9 cellular contexts compared by ENCODE assay signal in genomic region chr17:48483471-48484131, GRCh38. TPM values are rescaled to one million over a fixed set of nuclear protein-coding genes. Genes with fewer than 3 reads are reported as not detected.
DNase-seq lines count a peak whose midpoint lies in the region; ATAC-seq lines count a peak whose summit lies in the region.
"Had no signal": no experiment of that assay in that cellular context is flagged by ENCODE, and none has a peak within 500 bp of the region (broad histone marks: within the 10 kb centered on the region; RNA-seq: fewer than 3 reads in every experiment).

No MANE protein-coding gene starts in this region.

- 0 to 3% methylated on average over 6 of the region's 6 CpGs for WGBS in GM23248 (ENCODE audit: low coverage in 1 of 2, low lambda C conversion rate in 2 of 2, missing lambda C conversion rate in 2 of 2), 2 experiments

- H2AFZ ChIP-seq in GM23248 = 0 out of 2 replicates have a peak overlapping the region, but pooled peaks have one; percentile 20

- ATAC-seq in HG03039 (IDR thresholded peaks at IDR 0.05; ENCODE audit: unreplicated experiment) = no peak
- ATAC-seq: body of pancreas had no signal

- H3K4me2 ChIP-seq in GM23248 (ENCODE audit: unreplicated experiment) = peak overlapping the region; percentile 75

- in situ Hi-C loops in ACHN (cut with HindIII; ENCODE audit: low pct_ligation_motif_present, low pct_unique_long_range_greater_than_20kb, low sequenced_read_pairs) (no loop called here), GM23248 (cut with MboI) (no loop called here)

- no peaks in the 10 kb centered on the region for H4K20me1 ChIP-seq in GM23248 (ENCODE audit: insufficient read depth)

- H3K4me1 ChIP-seq in GM23248 (ENCODE audit: insufficient read depth) (peaks cover 52% of the 10 kb centered on the region), SJSA1 (replicated peaks) (peaks cover 55% of the 10 kb centered on the region)
- H3K4me1 ChIP-seq: body of pancreas had no signal

- H3K9ac ChIP-seq in GM23248 = peak overlapping the region; percentile 68

- peak overlapping the region; percentile 94 for H3K27ac ChIP-seq in GM23248
- H3K27ac ChIP-seq in SJSA1 = peak overlapping the region; percentile 92
- H3K27ac ChIP-seq: body of pancreas had no signal

- H3F3A ChIP-seq in GM23248 (ENCODE audit: insufficient read depth) = peaks cover 57% of the 10 kb centered on the region

- H3K36me3 ChIP-seq in GM23248 (ENCODE audit: low read depth) = no peaks in the 10 kb centered on the region
- no peaks in the 10 kb centered on the region for H3K36me3 ChIP-seq in SJSA1

- no peaks in the 10 kb centered on the region for H3K9me2 ChIP-seq in GM23248 (ENCODE audit: insufficient read depth)

- H3K9me3 ChIP-seq in GM23248 (ENCODE audit: low read depth) = no peaks in the 10 kb centered on the region
- H3K9me3 ChIP-seq in SJSA1 (replicated peaks) = no peaks in the 10 kb centered on the region
- H3K9me3 ChIP-seq: body of pancreas had no signal

- H3K27me3 ChIP-seq in GM23248 (replicated peaks; ENCODE audit: insufficient read depth) = no peaks in the 10 kb centered on the region
- no peaks in the 10 kb centered on the region for H3K27me3 ChIP-seq in SJSA1 (replicated peaks)
- H3K27me3 ChIP-seq: body of pancreas had no signal

- H3K79me2 ChIP-seq in GM23248 (ENCODE audit: insufficient read depth) = no peaks in the 10 kb centered on the region

- DNase-seq in ACHN (peak; percentile 99), GM23248 (peak; percentile 98), SJSA1 (ENCODE audit: low read depth in 1 of 2, low spot score in 2 of 2) (peak; percentile 97 to 100), dermis blood vessel endothelial cell (peak; percentile 79), smooth muscle cell of the brain vasculature (ENCODE audit: low read depth, low spot score) (peak; percentile 70), cerebellar nuclear complex (lab: John Stamatoyannopoulos, UW) (no peak), NCI-H774 (lab: John Stamatoyannopoulos, UW) (no peak)

- H3K4me3 ChIP-seq in GM23248 (peak overlapping the region; percentile 43), SJSA1 (no peak overlapping the region)
- H3K4me3 ChIP-seq: body of pancreas had no signal

RNA-seq across cellular contexts. Expression of gene HOXB1, which starts 47.2 kb away (rescaled TPM):
- not detected in 2 replicates for total RNA-seq in GM23248 (2014; rRNA removed; shearing (Covaris generic))
- polyA plus RNA-seq in GM23248 (2016; fragmentation: Nextera tagmentation; extraction: Ambion mirVana) = not detected in 2 replicates
- total RNA-seq in SJSA1 (2014; rRNA removed; shearing (Covaris generic)) = not detected in 2 replicates
- total RNA-seq in dermis blood vessel endothelial cell = not detected in 2 replicates
- total RNA-seq: body of pancreas had no signal

RNA-seq across cellular contexts. Expression of gene SKAP1, which starts 53.6 kb away (rescaled TPM):
- total RNA-seq in GM23248 (2014; rRNA removed; shearing (Covaris generic)) = not detected in 2 replicates
- not detected in 2 replicates for polyA plus RNA-seq in GM23248 (2016; fragmentation: Nextera tagmentation; extraction: Ambion mirVana)
- total RNA-seq in SJSA1 (2014; rRNA removed; shearing (Covaris generic)) = 1.3 and 6.8 TPM in 2 replicates
- 0.17 TPM in 1 of 2 replicates, not detected in the other for total RNA-seq in dermis blood vessel endothelial cell

Comparison
In these comparisons a context has a peak if more than half of its experiments do, and no peak if none do; other contexts are left out.
1. DNase-seq: peak in ACHN (single experiment), GM23248 (single experiment), SJSA1 (2 of 2), dermis blood vessel endothelial cell (single experiment) and smooth muscle cell of the brain vasculature (single experiment); none in cerebellar nuclear complex (0 of 2) and NCI-H774 (single experiment).